ENCODE assay signal across 1 cellular context in genomic region chr9:38620483-38621433, GRCh38.
TF ChIP-seq lines count a peak whose summit lies in the region.

Gene ANKRD18A (minus strand): TSS chr9:38620596. CDS start chr9:38620285, 311 bp downstream.

TF ChIP-seq in GM12878, 131 proteins besides CTCF, POLR2A, EP300 and RAD21 (continued from another document):
- no peak for TF ChIP-seq ZNF592 (IDR thresholded peaks at IDR 0.05)
- TF ChIP-seq SUZ12 (IDR thresholded peaks at IDR 0.05; ENCODE audit: unreplicated experiment) = peak; percentile 30
- TF ChIP-seq NR2C2 (IDR thresholded peaks at IDR 0.05; ENCODE audit: borderline replicate concordance, control insufficient read depth, insufficient read length, low read depth) = no peak
- TF ChIP-seq MTA2 (IDR thresholded peaks at IDR 0.05; ENCODE audit: low read depth) = no peak
- TF ChIP-seq YBX1 (IDR thresholded peaks at IDR 0.05) = no peak
- TF ChIP-seq PAX8 (IDR thresholded peaks at IDR 0.05) = no peak
- TF ChIP-seq TARDBP (IDR thresholded peaks at IDR 0.05; ENCODE audit: borderline replicate concordance) = no peak
- TF ChIP-seq IKZF2 (IDR thresholded peaks at IDR 0.05) = no peak
- no peak for TF ChIP-seq CUX1 (IDR thresholded peaks at IDR 0.05; ENCODE audit: insufficient replicate concordance, low read depth, low read length)
- TF ChIP-seq GATAD2B (conservative IDR thresholded peaks at IDR 0.05; ENCODE audit: low read depth) = peak; percentile 45; the same call in 1 of the 2 replicates
- no peak for TF ChIP-seq FOXM1 (IDR thresholded peaks at IDR 0.05; ENCODE audit: low read depth, low read length)
- no peak for TF ChIP-seq MAX (IDR thresholded peaks at IDR 0.05; ENCODE audit: low read depth, low read length)
- TF ChIP-seq TCF7 (IDR thresholded peaks at IDR 0.05; ENCODE audit: borderline replicate concordance) = no peak
- TF ChIP-seq EGR1 (IDR thresholded peaks at IDR 0.05; ENCODE audit: borderline replicate concordance in 1 of 2, low read depth in 2 of 2, low read length in 2 of 2) = no peak
- TF ChIP-seq GABPA (IDR thresholded peaks at IDR 0.05; ENCODE audit: low read depth) = no peak
- no peak for TF ChIP-seq ZBTB40 (IDR thresholded peaks at IDR 0.05; ENCODE audit: borderline replicate concordance)
- no peak for TF ChIP-seq EED (IDR thresholded peaks at IDR 0.05; ENCODE audit: low read depth)
- TF ChIP-seq NFXL1 (IDR thresholded peaks at IDR 0.05; ENCODE audit: borderline replicate concordance) = no peak
- no peak for TF ChIP-seq SMAD1 (IDR thresholded peaks at IDR 0.05; ENCODE audit: low read depth, partially characterized antibody)
- TF ChIP-seq TCF3 (IDR thresholded peaks at IDR 0.05; ENCODE audit: borderline replicate concordance, insufficient read depth, low read depth, low read length) = 0 out of 2 replicates have a peak, but pooled peaks have one; percentile 39
- 0 out of 2 replicates have a peak, but pooled peaks have one; percentile 10 for TF ChIP-seq EZH2 (IDR thresholded peaks at IDR 0.05; ENCODE audit: borderline replicate concordance, control insufficient read depth, low read depth, low read length)
- no peak for TF ChIP-seq BACH1 (IDR thresholded peaks at IDR 0.05; ENCODE audit: borderline replicate concordance)
- no peak for TF ChIP-seq STAT1 (conservative IDR thresholded peaks at IDR 0.05)
- TF ChIP-seq NBN (IDR thresholded peaks at IDR 0.05) = no peak
- TF ChIP-seq SMC3 (IDR thresholded peaks at IDR 0.05; ENCODE audit: borderline replicate concordance, low read length) = peak; percentile 6; the same call in 1 of the 2 replicates
